ENCODE assay signal across 8 cellular contexts in the genomic region with DNA sequence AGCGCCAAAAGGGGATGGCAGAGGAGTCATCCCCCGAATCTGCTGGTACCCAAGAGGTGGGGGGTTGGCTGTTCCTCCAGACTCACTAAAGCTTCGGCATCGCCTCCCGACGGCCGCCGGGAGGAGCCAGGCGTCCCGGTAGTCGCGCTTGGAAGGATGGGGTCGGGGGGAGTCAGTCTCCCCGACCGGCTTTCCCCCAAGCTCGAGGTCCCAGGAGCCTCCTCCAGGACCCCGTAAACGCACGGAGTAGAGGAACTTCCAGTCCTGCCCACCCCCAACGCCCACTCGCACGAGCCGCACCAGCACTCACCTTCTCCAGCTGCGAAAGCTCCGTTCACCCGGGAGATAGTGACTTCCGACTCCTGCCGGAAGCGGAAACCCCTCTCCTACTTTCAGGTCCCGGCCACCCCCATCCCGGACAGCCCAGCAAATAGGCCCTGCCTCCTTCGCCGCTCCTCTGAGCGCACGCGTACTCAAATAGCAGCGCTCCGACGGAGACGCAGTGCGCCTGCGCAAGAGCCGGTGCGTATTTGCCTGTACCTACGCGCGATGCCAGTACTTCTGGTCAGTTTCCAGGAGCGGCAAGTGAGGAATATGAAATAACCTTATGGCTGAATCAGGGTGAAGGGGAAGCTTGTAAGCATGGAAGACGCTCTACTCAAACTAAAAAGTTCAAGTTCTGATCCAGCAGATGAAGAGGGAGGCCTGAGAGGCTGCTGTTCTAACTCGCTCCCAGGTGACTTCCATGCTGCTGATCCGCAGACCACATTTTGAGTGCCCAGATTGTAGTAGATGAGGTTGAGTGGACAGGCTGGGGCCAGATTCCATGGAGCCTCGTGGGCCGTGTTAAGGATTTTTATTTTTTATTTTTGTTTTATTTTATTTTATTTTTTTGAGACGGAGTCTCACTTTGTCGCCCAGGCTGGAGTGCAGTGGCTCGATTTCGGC. TPM values are rescaled to one million over a fixed set of nuclear protein-coding genes. Genes with fewer than 3 reads are reported as not detected.
DNase-seq lines count a peak whose midpoint lies in the region; ATAC-seq, FAIRE-seq and TF ChIP-seq lines count a peak whose summit lies in the region.

A gene (minus strand): TSS at position 350 of the 948 bp plus-strand sequence. CDS start 4,883 bp downstream, outside the sequence.

- peak within 1 kb of the TSS; percentile 93 for H3K27ac Mint-ChIP-seq in activated naive CD8-positive, alpha-beta T cell treated with anti-CD3 and anti-CD28 coated beads, Interleukin-2, amount 50 U/mL, for 24 hours

- peak; percentile 86 for ATAC-seq in HG02678 (IDR thresholded peaks at IDR 0.05; ENCODE audit: unreplicated experiment)
- ATAC-seq in activated naive CD8-positive, alpha-beta T cell treated with anti-CD3 and anti-CD28 coated beads, Interleukin-2, amount 50 U/mL, for 24 hours = peak; percentile 96
- ATAC-seq in Right ventricle myocardium superior (ENCODE audit: poor library complexity) = peak; percentile 99
- ATAC-seq in pancreas = peak; percentile 97 to 98 (median 98)

- peaks cover 48% of the 10 kb centered on the region for H3K4me1 Mint-ChIP-seq in activated naive CD8-positive, alpha-beta T cell treated with anti-CD3 and anti-CD28 coated beads, Interleukin-2, amount 50 U/mL, for 24 hours

- H3K27me3 Mint-ChIP-seq in activated naive CD8-positive, alpha-beta T cell treated with anti-CD3 and anti-CD28 coated beads, Interleukin-2, amount 50 U/mL, for 24 hours = no peaks in the 10 kb centered on the region

- no peaks in the 10 kb centered on the region for H3K9me3 Mint-ChIP-seq in activated naive CD8-positive, alpha-beta T cell treated with anti-CD3 and anti-CD28 coated beads, Interleukin-2, amount 50 U/mL, for 24 hours

- 2% methylated on average over 57 of the region's 57 CpGs for WGBS in pancreas, 2 donors

- peak within 1 kb of the TSS; percentile 92 for H3K4me3 Mint-ChIP-seq in activated naive CD8-positive, alpha-beta T cell treated with anti-CD3 and anti-CD28 coated beads, Interleukin-2, amount 50 U/mL, for 24 hours

- peak; percentile 29 for FAIRE-seq in pancreas (lab: Jason Lieb, UNC)

- H3K4me3 ChIP-seq in pancreas = peak within 1 kb of the TSS; percentile 63 to 92 (median 88)
- H3K4me3 ChIP-seq in tibial artery = peak within 1 kb of the TSS; percentile 64 to 95

- intact Hi-C loops in Right ventricle myocardium superior (cut with DNase I) = no loop called here
- intact Hi-C loops in pancreas (cut with DNase I) = no loop called here
- intact Hi-C loops in tibial artery (cut with DNase I; ENCODE audit: low total_unique reads) = no loop called here

- peak within 1 kb of the TSS; percentile 63 to 79 (median 68) for H3K27ac ChIP-seq in pancreas
- H3K27ac ChIP-seq in tibial artery = peak within 1 kb of the TSS; percentile 70 to 85

- DNase-seq in NCI-H1417 treated with DMSO at 0.1 percent for 48 hours (lab: John Stamatoyannopoulos, UW) (peak; percentile 88), SW480 (ENCODE audit: low spot score) (peak; percentile 97), Right ventricle myocardium superior (peak; percentile 98), pancreas (peak; percentile 98 to 100 (median 98)), tibial artery (peak; percentile 98 to 99)
- DNase-seq in activated naive CD8-positive, alpha-beta T cell treated with anti-CD3 and anti-CD28 coated beads, Interleukin-2, amount 50 U/mL, for 24 hours = peak; percentile 97

- H3K27me3 ChIP-seq in pancreas (no peaks in the 10 kb centered on the region), tibial artery (no peaks in the 10 kb centered on the region)

- TF ChIP-seq CTCF in pancreas (IDR thresholded peaks at IDR 0.05) (no peak), tibial artery (IDR thresholded peaks at IDR 0.05) (peak in 1 of 2 experiments; percentile 22)

- H3K4me1 ChIP-seq in pancreas = peaks cover 0 to 13% (median 6%) of the 10 kb centered on the region in 3 donors
- peaks cover 5 to 41% (median 30%) of the 10 kb centered on the region in 4 donors for H3K4me1 ChIP-seq in tibial artery

- H3K36me3 ChIP-seq in pancreas (peaks cover 0 to 5% (median 0%) of the 10 kb centered on the region in 3 donors), tibial artery (peaks cover 3 to 23% (median 6%) of the 10 kb centered on the region in 3 donors)

- peaks cover 12% of the 10 kb centered on the region for H3K36me3 Mint-ChIP-seq in activated naive CD8-positive, alpha-beta T cell treated with anti-CD3 and anti-CD28 coated beads, Interleukin-2, amount 50 U/mL, for 24 hours (ENCODE audit: low read depth)

- H3K9me3 ChIP-seq in pancreas = no peaks in the 10 kb centered on the region
- H3K9me3 ChIP-seq in tibial artery = no peaks in the 10 kb centered on the region

- peak; percentile 71 for TF ChIP-seq POLR2A in GM10847 (IDR thresholded peaks at IDR 0.05; ENCODE audit: extremely low read depth, insufficient read length)

RNA-seq across cellular contexts. Expression of the gene that starts here (rescaled TPM):
- 32.7 TPM for total RNA-seq in Right ventricle myocardium superior
- 10 to 100 TPM; 25.0 to 38.9 (median 32.4) TPM for total RNA-seq in pancreas
- polyA plus RNA-seq in pancreas = 10 to 100 TPM; 52.0 to 63.4 TPM

Comparison
In these comparisons a context has a peak if more than half of its experiments do, and no peak if none do; other contexts are left out.
1. Peak in every context shown above with its lines: DNase-seq, ATAC-seq, H3K4me3 ChIP-seq and H3K27ac ChIP-seq.